Comparison of ENCODE assay signal across 9 cellular contexts in the genomic region with DNA sequence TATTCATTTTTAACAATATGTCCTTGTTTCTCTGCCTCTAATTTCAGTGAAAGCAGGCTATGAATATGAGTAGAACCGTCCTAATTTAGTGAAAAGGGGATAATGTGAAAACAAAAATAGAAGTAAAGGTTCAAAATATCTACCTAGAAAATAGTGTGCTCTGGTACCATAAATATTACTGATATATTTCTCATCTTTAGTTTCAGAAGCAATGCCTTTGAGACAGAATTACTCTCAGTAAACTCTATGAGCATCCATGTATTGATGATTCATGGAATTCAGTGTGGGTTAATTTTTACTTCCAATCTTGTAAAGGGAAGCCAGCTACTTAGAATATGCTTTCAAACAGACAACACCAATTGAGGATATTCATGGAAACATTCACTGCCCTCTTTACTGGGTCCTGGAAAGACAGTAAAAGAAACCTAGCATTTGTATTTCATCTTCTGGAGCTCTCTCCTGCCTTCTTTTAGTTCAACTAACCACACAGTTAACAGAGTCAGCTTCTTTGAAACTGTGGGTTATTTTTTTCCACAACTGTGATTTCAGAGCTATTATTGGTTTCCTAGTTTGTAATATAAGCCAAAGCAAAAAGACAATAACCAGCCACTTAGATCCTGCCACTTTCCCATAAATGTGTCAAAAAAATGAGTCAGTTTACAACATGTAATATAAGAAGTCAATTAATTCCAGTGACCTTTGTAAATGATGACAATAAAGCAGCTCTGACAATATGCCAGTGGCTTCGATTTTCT. TPM values are rescaled to one million over a fixed set of nuclear protein-coding genes. Genes with fewer than 3 reads are reported as not detected.
DNase-seq lines count a peak whose midpoint lies in the region; ATAC-seq, FAIRE-seq and TF ChIP-seq lines count a peak whose summit lies in the region.
"Had no signal": no experiment of that assay in that cellular context is flagged by ENCODE, and none has a peak within 500 bp of the region (broad histone marks: within the 10 kb centered on the region; RNA-seq: fewer than 3 reads in every experiment).

No MANE protein-coding gene starts in this region.

- no peaks in the 10 kb centered on the region for H3K36me3 Mint-ChIP-seq in MCF 10A (ENCODE audit: insufficient read depth, unreplicated experiment)

- H3K9me3 ChIP-seq in breast epithelium (no peaks in the 10 kb centered on the region), thymus (ENCODE audit: control insufficient read depth) (no peaks in the 10 kb centered on the region), pancreas (no peaks in the 10 kb centered on the region)

- no peaks in the 10 kb centered on the region for H3K9me3 Mint-ChIP-seq in MCF 10A (ENCODE audit: unreplicated experiment)

- no TSS peak for BruUV-seq in MCF 10A (replicated peaks; lab: Mats Ljungman, UMichigan)

- H3K4me3 ChIP-seq in breast epithelium (peak overlapping the region; percentile 27 to 43 (median 42)), thymus (ENCODE audit: low read length) (peak overlapping the region; percentile 25), pancreas (no peak overlapping the region)
- H3K4me3 ChIP-seq: SK-N-MC had no signal

- no peak overlapping the region for H3K27ac Mint-ChIP-seq in MCF 10A (ENCODE audit: low read depth, unreplicated experiment)

- 80% methylated on average over 2 of the region's 2 CpGs for WGBS in thymus
- 54 to 59% methylated on average over 2 of the region's 2 CpGs for WGBS in pancreas, 2 donors

- no peak for TF ChIP-seq POLR2A in breast epithelium (IDR thresholded peaks at IDR 0.05)

- no peaks in the 10 kb centered on the region for H3K27me3 ChIP-seq in breast epithelium
- no peaks in the 10 kb centered on the region for H3K27me3 ChIP-seq in thymus (ENCODE audit: control insufficient read depth, insufficient read depth)
- no peaks in the 10 kb centered on the region for H3K27me3 ChIP-seq in pancreas

- H3K4me1 ChIP-seq in breast epithelium (no peaks in the 10 kb centered on the region), thymus (ENCODE audit: control insufficient read depth, insufficient read depth, low read length) (no peaks in the 10 kb centered on the region), pancreas (peaks cover 0 to 4% (median 0%) of the 10 kb centered on the region in 3 donors)

- H3K27ac ChIP-seq in breast epithelium (no peak overlapping the region), caudate nucleus (ENCODE audit: low read depth, low read length) (peak overlapping the region; percentile 67), thymus (ENCODE audit: low read depth) (peak overlapping the region; percentile 46), pancreas (no peak overlapping the region)
- H3K27ac ChIP-seq: SK-N-MC had no signal

- no peaks in the 10 kb centered on the region for H3K36me3 ChIP-seq in breast epithelium
- no peaks in the 10 kb centered on the region for H3K36me3 ChIP-seq in thymus (ENCODE audit: control insufficient read depth, insufficient read depth)
- no peaks in the 10 kb centered on the region for H3K36me3 ChIP-seq in pancreas

- no peak for DNase-seq in breast epithelium (ENCODE audit: low spot score in 2 of 2)
- DNase-seq in MCF 10A (ENCODE audit: unreplicated experiment), result no peak
- peak in 1 of 61 donors; percentile 16 for DNase-seq in caudate nucleus (lab: John Stamatoyannopoulos, UW)
- no peak for DNase-seq in medulla oblongata (ENCODE audit: extremely low spot score)
- no peak for DNase-seq in pancreas

- intact Hi-C loops in breast epithelium (cut with DNase I; ENCODE audit: low total_unique reads), result loop anchor here (5.0 kb wide), 1 partner anchor 205 kb away; no protein-coding TSS in a partner anchor
- intact Hi-C loops in MCF 10A (cut with micrococcal nuclease), result loop anchor here (10.0 kb wide), 1 partner anchor 1248 kb away; no protein-coding TSS in a partner anchor
- intact Hi-C loops in pancreas (cut with DNase I), result loop anchor here in 1 of 3 donors (10.0 kb wide), 1 partner anchor 392 kb away; no protein-coding TSS in a partner anchor

- H3K4me1 Mint-ChIP-seq in MCF 10A (ENCODE audit: insufficient read depth, unreplicated experiment), result no peaks in the 10 kb centered on the region

- H3K4me3 Mint-ChIP-seq in MCF 10A (ENCODE audit: unreplicated experiment), result no peak overlapping the region

- CTCF ChIA-PET in MCF 10A (lab: Yijun Ruan, JAX), result interaction anchor here (0.5 to 0.9 kb wide), 2 partner anchors 237 to 644 kb away, joined by 3 to 5 read pairs; no protein-coding TSS in a partner anchor

- peak; percentile 57 for ATAC-seq in HG03565 (IDR thresholded peaks at IDR 0.05; ENCODE audit: unreplicated experiment)
- ATAC-seq in HG03196 (IDR thresholded peaks at IDR 0.05; ENCODE audit: unreplicated experiment), result no peak
- no peak for ATAC-seq in pancreas

- no peak for FAIRE-seq in pancreas (lab: Jason Lieb, UNC)

- H3K27me3 Mint-ChIP-seq in MCF 10A (ENCODE audit: insufficient read depth, unreplicated experiment), result no peaks in the 10 kb centered on the region

- TF ChIP-seq CTCF in breast epithelium (IDR thresholded peaks at IDR 0.05) (no peak), MCF 10A (IDR thresholded peaks at IDR 0.05; ENCODE audit: unreplicated experiment) (no peak), pancreas (IDR thresholded peaks at IDR 0.05) (no peak)

- POLR2A ChIA-PET in MCF 10A (lab: Yijun Ruan, JAX), result no interaction called here

RNA-seq across cellular contexts. Expression of gene LRRN3, which starts 1.7 kb away (rescaled TPM):
- total RNA-seq in breast epithelium (1 to 10 TPM; 1.6 to 2.4 (median 1.6) TPM), MCF 10A (2022) (not detected in 2 replicates), pancreas (1 to 10 TPM in 1 of 6 donors, under 1 TPM in 4, not detected in 1; 0.32 to 1.3 (median 0.46) TPM)
- polyA plus RNA-seq in thymus (5.4 TPM), pancreas (1 to 10 TPM in 1 of 2 donors, under 1 TPM in 1; 0.30 to 1.0 TPM)

Comparison
In these comparisons a context has a peak if more than half of its experiments do, and no peak if none do; other contexts are left out.
1. H3K27ac ChIP-seq: peak in caudate nucleus (single experiment) and thymus (single experiment); none in breast epithelium (0 of 2) and pancreas (0 of 4).
2. H3K4me3 ChIP-seq: peak in breast epithelium (3 of 3) and thymus (single experiment); none in pancreas (0 of 4).